35 cellular contexts compared by ENCODE assay signal in the genomic region with DNA sequence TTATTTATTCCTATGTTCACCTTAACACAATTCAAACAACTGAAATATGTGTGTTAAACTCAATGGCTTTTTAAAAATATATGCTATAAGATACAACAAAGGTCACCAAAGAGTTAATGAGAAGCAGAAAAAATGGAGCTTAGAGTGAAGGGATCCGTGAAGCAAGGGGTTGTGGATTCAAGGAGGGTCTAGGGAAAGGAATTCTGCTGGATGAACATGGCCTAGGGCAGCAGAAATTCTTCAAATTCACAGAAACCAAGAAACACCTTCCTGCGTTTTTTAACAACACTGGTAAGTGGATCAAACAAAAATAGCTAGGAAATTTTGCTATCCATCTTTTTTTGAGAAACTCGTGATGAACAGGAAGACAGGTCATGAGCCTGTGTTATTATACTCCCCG. TPM values are rescaled to one million over a fixed set of nuclear protein-coding genes. Genes with fewer than 3 reads are reported as not detected.
"Had no signal": no experiment of that assay in that cellular context is flagged by ENCODE, and none has a peak within 500 bp of the region (broad histone marks: within the 10 kb centered on the region; RNA-seq: fewer than 3 reads in every experiment).

No MANE protein-coding gene starts in this region.

- DNase-seq: hippocampal formation; immature natural killer cell; kidney; left colon; left lung; lower lobe of right lung; mammary epithelial cell; mesenchymal stem cell; naive B cell; natural killer cell; ovary; right lobe of liver; stimulated activated CD4-positive, alpha-beta T cell treated with anti-CD3 and anti-CD28 coated beads, Interleukin-1b, Interleukin-23, amount 100 ng/mL, for 48 hours; stimulated activated CD4-positive, alpha-beta T cell treated with anti-CD3 and anti-CD28 coated beads, Interleukin-2, amount 100 ng/mL, for 48 hours; stimulated activated CD4-positive, alpha-beta T cell treated with anti-CD3 and anti-CD28 coated beads, Interleukin-4, amount 100 ng/mL, for 4 hours; stimulated activated CD8-positive, alpha-beta memory T cell treated with anti-CD3 and anti-CD28 coated beads, Interleukin-4, amount 100 ng/mL, for 48 hours; stimulated activated naive CD4-positive, alpha-beta T cell treated with Interleukin-2 at 50 U/mL for 16 hours; stimulated activated naive CD8-positive, alpha-beta T cell treated with anti-CD3 and anti-CD28 coated beads, Interleukin-15, amount 100 ng/mL, for 72 hours; substantia nigra; upper lobe of left lung had no signal

- H3K27me3 ChIP-seq: left lung, ovary, right atrium auricular region, right lobe of liver, tibial nerve, upper lobe of left lung, vagina had no signal

- ATAC-seq: left colon; left lung; lower lobe of right lung; natural killer cell; right lobe of liver; stimulated activated memory B cell treated with anti-CD40 and anti-IgM and Interleukin-4, amounts not matched to agents 10 μg/mL and 1 μg/mL and 100 μg/mL, for 72 hours; stimulated activated naive CD8-positive, alpha-beta T cell treated with anti-CD3 and anti-CD28 coated beads, Interleukin-15, amount 100 ng/mL, for 72 hours had no signal

- H3K36me3 Mint-ChIP-seq: mesothelial cell of epicardium; natural killer cell; stimulated activated memory B cell treated with anti-CD40 and anti-IgM and Interleukin-4, amounts not matched to agents 10 μg/mL and 1 μg/mL and 100 μg/mL, for 72 hours had no signal

- H3K27me3 Mint-ChIP-seq: naive B cell; progenitor cell of endocrine pancreas; stimulated activated memory B cell treated with anti-CD40 and anti-IgM and Interleukin-4, amounts not matched to agents 10 μg/mL and 1 μg/mL and 100 μg/mL, for 72 hours; stimulated activated naive CD8-positive, alpha-beta T cell treated with anti-CD3 and anti-CD28 coated beads, Interleukin-15, amount 100 ng/mL, for 72 hours had no signal

- H3K27ac Mint-ChIP-seq: immature natural killer cell; mesothelial cell of epicardium; naive B cell; natural killer cell; progenitor cell of endocrine pancreas; stimulated activated memory B cell treated with anti-CD40 and anti-IgM and Interleukin-4, amounts not matched to agents 10 μg/mL and 1 μg/mL and 100 μg/mL, for 72 hours; stimulated activated naive CD8-positive, alpha-beta T cell treated with anti-CD3 and anti-CD28 coated beads, Interleukin-15, amount 100 ng/mL, for 72 hours had no signal

- H3K4me2 ChIP-seq: smooth muscle cell had no signal

- FAIRE-seq: islet of Langerhans, kidney had no signal

- H3K4me1 ChIP-seq: left lung, lower lobe of right lung, right atrium auricular region, right lobe of liver, tibial nerve, upper lobe of left lung, vagina had no signal

- H3K9me3 ChIP-seq: ovary, right lobe of liver, upper lobe of left lung, vagina had no signal

- H3K27ac ChIP-seq: left lung, lower lobe of right lung, ovary, right atrium auricular region, right lobe of liver, tibial nerve, upper lobe of left lung, vagina had no signal

- H3K4me1 Mint-ChIP-seq: immature natural killer cell; mesothelial cell of epicardium; naive B cell; natural killer cell; stimulated activated memory B cell treated with anti-CD40 and anti-IgM and Interleukin-4, amounts not matched to agents 10 μg/mL and 1 μg/mL and 100 μg/mL, for 72 hours; stimulated activated naive CD8-positive, alpha-beta T cell treated with anti-CD3 and anti-CD28 coated beads, Interleukin-15, amount 100 ng/mL, for 72 hours had no signal

- H3K4me3 ChIP-seq: left lung, lower lobe of right lung, ovary, right atrium auricular region, right lobe of liver, smooth muscle cell, tibial nerve, upper lobe of left lung, vagina had no signal

- H3K4me3 Mint-ChIP-seq: immature natural killer cell; mesothelial cell of epicardium; naive B cell; natural killer cell; stimulated activated memory B cell treated with anti-CD40 and anti-IgM and Interleukin-4, amounts not matched to agents 10 μg/mL and 1 μg/mL and 100 μg/mL, for 72 hours; stimulated activated naive CD8-positive, alpha-beta T cell treated with anti-CD3 and anti-CD28 coated beads, Interleukin-15, amount 100 ng/mL, for 72 hours had no signal

- H3K36me3 ChIP-seq: left lung, lower lobe of right lung, ovary, right atrium auricular region, right lobe of liver, tibial nerve, upper lobe of left lung, vagina had no signal

- H3K9me3 Mint-ChIP-seq: stimulated activated naive CD8-positive, alpha-beta T cell treated with anti-CD3 and anti-CD28 coated beads, Interleukin-15, amount 100 ng/mL, for 72 hours had no signal

RNA-seq across cellular contexts. Expression of a gene that starts 59.3 kb away (rescaled TPM):
- total RNA-seq: kidney, left colon, left lung, liver, lower lobe of right lung, mammary epithelial cell, mesothelial cell of epicardium, mononuclear cell, natural killer cell, omental fat pad, ovary, progenitor cell of endocrine pancreas, pulmonary artery endothelial cell, renal cortical epithelial cell, right atrium auricular region, right lobe of liver, skeletal muscle tissue, tibial nerve, upper lobe of left lung, urinary bladder, vagina had no signal
- polyA plus RNA-seq: immature natural killer cell, liver, mammary epithelial cell, ovary, smooth muscle cell, urinary bladder had no signal
